Comparison of ENCODE assay signal across 15 cellular contexts in genomic region chr12:118402251-118402650, GRCh38. TPM values are rescaled to one million over a fixed set of nuclear protein-coding genes. Genes with fewer than 3 reads are reported as not detected.
DNase-seq lines count a peak whose midpoint lies in the region; ATAC-seq and TF ChIP-seq lines count a peak whose summit lies in the region.
"Had no signal": no experiment of that assay in that cellular context is flagged by ENCODE, and none has a peak within 500 bp of the region (broad histone marks: within the 10 kb centered on the region; RNA-seq: fewer than 3 reads in every experiment).

No MANE protein-coding gene starts in this region.

- H3K4me3 Mint-ChIP-seq in chondrocyte (ENCODE audit: unreplicated experiment) = no peak overlapping the region
- H3K4me3 Mint-ChIP-seq: activated CD4-positive, alpha-beta T cell treated with anti-CD3 and anti-CD28 coated beads, Interleukin-2, amount 10 ng/mL, durations not matched to agents 7 days and 5 days had no signal

- H3K36me3 ChIP-seq in mesenchymal stem cell (ENCODE audit: control insufficient read depth in 1 of 2, insufficient read depth in 2 of 2, low read depth in 1 of 2, low read length in 2 of 2) = peaks cover 43 to 85% of the 10 kb centered on the region in 2 experiments

- H3K14ac ChIP-seq in mesenchymal stem cell (ENCODE audit: low read length in 2 of 2) = no peak overlapping the region

- H2AFZ ChIP-seq in mesenchymal stem cell (ENCODE audit: low read depth, low read length) = no peak overlapping the region

- H2BK15ac ChIP-seq in mesenchymal stem cell (ENCODE audit: low read depth, poor library complexity, severe bottlenecking) = no peak overlapping the region

- H2BK12ac ChIP-seq in mesenchymal stem cell (ENCODE audit: low read length in 2 of 2) = no peak overlapping the region

- no peak overlapping the region for H2BK5ac ChIP-seq in mesenchymal stem cell (ENCODE audit: low read depth, low read length, poor library complexity, severe bottlenecking)

- TF ChIP-seq CTCF in AG10803 (conservative IDR thresholded peaks at IDR 0.05; ENCODE audit: low read length) = no peak
- TF ChIP-seq CTCF in chondrocyte (IDR thresholded peaks at IDR 0.05) = no peak

- H3K4me1 ChIP-seq in mesenchymal stem cell (ENCODE audit: control insufficient read depth, insufficient read depth, low read depth, low read length) = no peaks in the 10 kb centered on the region
- H3K4me1 ChIP-seq: Caco-2, suprapubic skin had no signal

- ATAC-seq in GM21717 (IDR thresholded peaks at IDR 0.05; ENCODE audit: unreplicated experiment) = no peak
- ATAC-seq in HG02852 (IDR thresholded peaks at IDR 0.05; ENCODE audit: unreplicated experiment) = no peak
- ATAC-seq in HG03571 (IDR thresholded peaks at IDR 0.05; ENCODE audit: unreplicated experiment) = no peak
- ATAC-seq: left colon had no signal

- no peak overlapping the region for H3K4me3 ChIP-seq in AG10803 (ENCODE audit: low read length)
- H3K4me3 ChIP-seq in mesenchymal stem cell (ENCODE audit: insufficient read depth in 1 of 2, low read depth in 1 of 2, low read length in 2 of 2) = no peak overlapping the region
- H3K4me3 ChIP-seq: smooth muscle cell, suprapubic skin had no signal

- H3K9ac ChIP-seq in mesenchymal stem cell (ENCODE audit: low read length) = peak overlapping the region; percentile 83

- H3K18ac ChIP-seq in mesenchymal stem cell (ENCODE audit: low read depth in 1 of 2, low read length in 2 of 2) = no peak overlapping the region

- peaks cover 18% of the 10 kb centered on the region for H3K36me3 Mint-ChIP-seq in chondrocyte (ENCODE audit: low read depth)

- H3K4me2 ChIP-seq in mesenchymal stem cell (ENCODE audit: low read length, poor library complexity, severe bottlenecking) = no peak overlapping the region
- H3K4me2 ChIP-seq: smooth muscle cell had no signal

- 79% methylated on average over 4 of the region's 6 CpGs for WGBS in mesenchymal stem cell

- DNase-seq in AG10803 (ENCODE audit: low read depth) = peak; percentile 85
- peak; percentile 67 for DNase-seq in LHCN-M2 (ENCODE audit: low read depth)
- no peak for DNase-seq in chondrocyte (ENCODE audit: low spot score)
- DNase-seq in mesenchymal stem cell = peak; percentile 60
- no peak for DNase-seq in NCI-H524 (lab: John Stamatoyannopoulos, UW)
- DNase-seq: activated CD4-positive, alpha-beta T cell treated with anti-CD3 and anti-CD28 coated beads, Interleukin-2, amount 10 ng/mL, durations not matched to agents 7 days and 5 days; activated effector memory CD4-positive, alpha-beta T cell treated with Interleukin-2 at 50 U/mL for 16 hours; Caco-2; cortex of kidney; left colon had no signal

- no peaks in the 10 kb centered on the region for H3K27me3 Mint-ChIP-seq in chondrocyte (ENCODE audit: low read depth)
- H3K27me3 Mint-ChIP-seq: activated CD4-positive, alpha-beta T cell treated with anti-CD3 and anti-CD28 coated beads, Interleukin-2, amount 10 ng/mL, durations not matched to agents 7 days and 5 days had no signal

- no peak overlapping the region for H2BK120ac ChIP-seq in mesenchymal stem cell (ENCODE audit: low read depth, low read length)

- H4K8ac ChIP-seq in mesenchymal stem cell (ENCODE audit: low read length) = no peak overlapping the region

- peaks cover 38% of the 10 kb centered on the region for H3K79me1 ChIP-seq in mesenchymal stem cell (replicated peaks; ENCODE audit: low read length, poor library complexity, severe bottlenecking)

- H2AK5ac ChIP-seq in mesenchymal stem cell (ENCODE audit: low read length, severe bottlenecking) = no peak overlapping the region

- no peaks in the 10 kb centered on the region for H3K27me3 ChIP-seq in mesenchymal stem cell (ENCODE audit: control insufficient read depth in 1 of 2, insufficient read depth in 1 of 2, low read length in 2 of 2)
- H3K27me3 ChIP-seq: suprapubic skin had no signal

- H3K9me3 ChIP-seq in mesenchymal stem cell (ENCODE audit: control insufficient read depth, low read length) = no peaks in the 10 kb centered on the region
- H3K9me3 ChIP-seq: Caco-2, suprapubic skin had no signal

- no peak overlapping the region for H3K4ac ChIP-seq in mesenchymal stem cell (ENCODE audit: low read depth in 1 of 2, low read length in 2 of 2)

- no peak overlapping the region for H3K23ac ChIP-seq in mesenchymal stem cell (ENCODE audit: low read length in 2 of 2)

- H3K27ac Mint-ChIP-seq in chondrocyte (ENCODE audit: unreplicated experiment) = peak overlapping the region; percentile 42
- H3K27ac Mint-ChIP-seq: activated CD4-positive, alpha-beta T cell treated with anti-CD3 and anti-CD28 coated beads, Interleukin-2, amount 10 ng/mL, durations not matched to agents 7 days and 5 days had no signal

- H4K91ac ChIP-seq in mesenchymal stem cell (ENCODE audit: low read length) = no peak overlapping the region

- no peak overlapping the region for H3K27ac ChIP-seq in mesenchymal stem cell (ENCODE audit: low read length, poor library complexity, severe bottlenecking)
- H3K27ac ChIP-seq: suprapubic skin had no signal

- H3K9me3 Mint-ChIP-seq in chondrocyte (ENCODE audit: low read depth) = no peaks in the 10 kb centered on the region
- H3K9me3 Mint-ChIP-seq: activated CD4-positive, alpha-beta T cell treated with anti-CD3 and anti-CD28 coated beads, Interleukin-2, amount 10 ng/mL, durations not matched to agents 7 days and 5 days had no signal

- H3K4me1 Mint-ChIP-seq in chondrocyte (ENCODE audit: low read depth) = peaks cover 3% of the 10 kb centered on the region
- H3K4me1 Mint-ChIP-seq: activated CD4-positive, alpha-beta T cell treated with anti-CD3 and anti-CD28 coated beads, Interleukin-2, amount 10 ng/mL, durations not matched to agents 7 days and 5 days had no signal

RNA-seq across cellular contexts. Expression of gene SUDS3, which starts 25.9 kb away (rescaled TPM):
- total RNA-seq in LHCN-M2 (2014; rRNA removed) = 30.4 and 33.0 TPM in 2 replicates
- 9.9 TPM for polyA plus RNA-seq in LHCN-M2 (2012)
- 22.6 to 27.8 TPM (median 23.4 TPM) in 3 replicates for total RNA-seq in chondrocyte
- polyA plus RNA-seq in mesenchymal stem cell (2013, experiment 1 of 2) = 19.3 TPM
- 19.4 TPM for polyA plus RNA-seq in mesenchymal stem cell (2013, experiment 2 of 2)

RNA-seq across cellular contexts. Expression of gene TAOK3, which starts 29.5 kb away (rescaled TPM):
- total RNA-seq in LHCN-M2 (2014; rRNA removed) (21.2 and 21.9 TPM in 2 replicates), chondrocyte (18.3 to 31.3 TPM (median 19.9 TPM) in 3 replicates)
- polyA plus RNA-seq in LHCN-M2 (2012) = 15.1 TPM
- polyA plus RNA-seq in mesenchymal stem cell (2013, experiment 1 of 2) = 31.9 TPM
- 31.5 TPM for polyA plus RNA-seq in mesenchymal stem cell (2013, experiment 2 of 2)

Comparison
In these comparisons a context has a peak if more than half of its experiments do, and no peak if none do; other contexts are left out.
1. DNase-seq: peak in AG10803 (single experiment), LHCN-M2 (single experiment) and mesenchymal stem cell (single experiment); none in chondrocyte (single experiment) and NCI-H524 (0 of 2).